Comparison of ENCODE assay signal across 14 cellular contexts in the genomic region with DNA sequence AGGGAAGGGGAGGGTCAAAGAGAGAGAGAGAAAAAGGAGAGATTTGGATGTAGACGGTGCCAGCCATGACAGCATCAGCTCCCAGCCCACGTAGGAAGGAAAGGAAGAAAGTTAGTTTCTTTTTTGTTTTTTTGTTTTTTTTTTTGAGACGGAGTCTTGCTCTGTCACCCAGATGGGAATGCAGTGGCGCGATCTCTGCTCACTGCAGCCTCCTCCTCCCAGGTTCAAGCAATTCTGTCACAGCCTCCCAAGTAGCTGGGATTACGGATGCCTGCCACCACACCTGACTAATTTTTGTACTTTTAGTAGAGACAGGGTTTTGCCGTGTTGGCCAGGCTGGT. TPM values are rescaled to one million over a fixed set of nuclear protein-coding genes. Genes with fewer than 3 reads are reported as not detected.
DNase-seq lines count a peak whose midpoint lies in the region; ATAC-seq, FAIRE-seq and TF ChIP-seq lines count a peak whose summit lies in the region.
"Had no signal": no experiment of that assay in that cellular context is flagged by ENCODE, and none has a peak within 500 bp of the region (broad histone marks: within the 10 kb centered on the region; RNA-seq: fewer than 3 reads in every experiment).

No MANE protein-coding gene starts in this region.

- ATAC-seq in CD4-positive, CD25-positive, alpha-beta regulatory T cell (ENCODE audit: low read depth in 2 of 2), result no peak
- ATAC-seq in HG02981 (IDR thresholded peaks at IDR 0.05; ENCODE audit: unreplicated experiment), result no peak

- peaks cover 57% of the 10 kb centered on the region for H3K4me1 ChIP-seq in CD4-positive, CD25-positive, alpha-beta regulatory T cell (ENCODE audit: control insufficient read depth, insufficient read depth, low read length, poor library complexity, severe bottlenecking)
- H3K4me1 ChIP-seq in Peyer's patch, result peaks cover 4 to 77% (median 24%) of the 10 kb centered on the region in 4 donors
- peaks cover 0 to 62% (median 48%) of the 10 kb centered on the region in 4 donors for H3K4me1 ChIP-seq in sigmoid colon
- H3K4me1 ChIP-seq in kidney (ENCODE audit: control insufficient read depth in 1 of 2, insufficient read depth in 1 of 2, low read depth in 1 of 2, low read length in 2 of 2), result peaks cover 56 to 63% of the 10 kb centered on the region in 2 donors

- H3K36me3 Mint-ChIP-seq in CD4-positive, CD25-positive, alpha-beta regulatory T cell, result peaks cover 3% of the 10 kb centered on the region
- H3K36me3 Mint-ChIP-seq: brain had no signal

- H3K27me3 Mint-ChIP-seq in CD4-positive, CD25-positive, alpha-beta regulatory T cell, result peaks cover 4% of the 10 kb centered on the region
- H3K27me3 Mint-ChIP-seq: brain had no signal

- TF ChIP-seq POLR2A in Peyer's patch (IDR thresholded peaks at IDR 0.05) (no peak), sigmoid colon (IDR thresholded peaks at IDR 0.05) (no peak)

- no peak for DNase-seq in CD4-positive, CD25-positive, alpha-beta regulatory T cell
- no peak for DNase-seq in Peyer's patch
- peak; percentile 35 for DNase-seq in dedifferentiated amniotic fluid mesenchymal stem cell (ENCODE audit: extremely low spot score)
- DNase-seq in sigmoid colon, result no peak
- no peak for DNase-seq in kidney
- DNase-seq in NCI-H1105 treated with DMSO at 0.1 percent for 48 hours (lab: John Stamatoyannopoulos, UW), result no peak
- DNase-seq: DMS153, erythroblast, islet precursor cell, nucleus accumbens, thyroid gland had no signal

- peak overlapping the region in 1 of 3 donors; percentile 70 for H3K27ac Mint-ChIP-seq in CD4-positive, CD25-positive, alpha-beta regulatory T cell

- no peak overlapping the region for H3K4me3 ChIP-seq in CD4-positive, CD25-positive, alpha-beta regulatory T cell (ENCODE audit: low read depth, low read length)
- H3K4me3 ChIP-seq in Peyer's patch (no peak overlapping the region), sigmoid colon (no peak overlapping the region), kidney (ENCODE audit: low read length in 2 of 2) (no peak overlapping the region)
- H3K4me3 ChIP-seq: thyroid gland had no signal

- H3K4me1 Mint-ChIP-seq in CD4-positive, CD25-positive, alpha-beta regulatory T cell, result peaks cover 16 to 70% (median 41%) of the 10 kb centered on the region in 4 donors

- peak overlapping the region in 1 of 2 donors; percentile 6 for H3K9ac ChIP-seq in kidney (ENCODE audit: low read length in 2 of 2)
- H3K9ac ChIP-seq: SK-N-SH had no signal

- no peaks in the 10 kb centered on the region for H3K9me3 ChIP-seq in CD4-positive, CD25-positive, alpha-beta regulatory T cell (ENCODE audit: control insufficient read depth in 2 of 2, low read length in 2 of 2)
- H3K9me3 ChIP-seq in Peyer's patch (no peaks in the 10 kb centered on the region), sigmoid colon (no peaks in the 10 kb centered on the region), kidney (ENCODE audit: control insufficient read depth in 1 of 2, low read length in 2 of 2) (no peaks in the 10 kb centered on the region)
- H3K9me3 ChIP-seq: SK-N-SH, thyroid gland had no signal

- no peak overlapping the region for H3K27ac ChIP-seq in CD4-positive, CD25-positive, alpha-beta regulatory T cell (ENCODE audit: insufficient read depth, low read length, poor library complexity, severe bottlenecking)
- H3K27ac ChIP-seq in Peyer's patch (peak overlapping the region; percentile 54 to 76 (median 68)), sigmoid colon (peak overlapping the region in 3 of 4 donors; percentile 30 to 53 (median 51)), kidney (ENCODE audit: low read depth in 2 of 2, low read length in 2 of 2) (peak overlapping the region in 1 of 2 donors; percentile 67)
- H3K27ac ChIP-seq: thyroid gland had no signal

- WGBS in sigmoid colon, 2 donors, result 54 to 74% methylated on average over 7 of the region's 7 CpGs

- FAIRE-seq in kidney (lab: Jason Lieb, UNC), result no peak

- TF ChIP-seq CTCF in Peyer's patch (IDR thresholded peaks at IDR 0.05), result no peak
- TF ChIP-seq CTCF in sigmoid colon (IDR thresholded peaks at IDR 0.05), result no peak
- TF ChIP-seq CTCF in kidney (IDR thresholded peaks at IDR 0.05; ENCODE audit: borderline replicate concordance, extremely low read depth, insufficient read depth), result no peak

- no peaks in the 10 kb centered on the region for H3K27me3 ChIP-seq in CD4-positive, CD25-positive, alpha-beta regulatory T cell (ENCODE audit: control insufficient read depth, insufficient read depth, low read length)
- H3K27me3 ChIP-seq in Peyer's patch (no peaks in the 10 kb centered on the region), sigmoid colon (no peaks in the 10 kb centered on the region)
- H3K27me3 ChIP-seq: thyroid gland had no signal

- intact Hi-C loops in sigmoid colon (cut with DNase I) (no loop called here), kidney (cut with DNase I) (no loop called here)

- H3K36me3 ChIP-seq in CD4-positive, CD25-positive, alpha-beta regulatory T cell (ENCODE audit: control insufficient read depth, insufficient read depth, low read length), result no peaks in the 10 kb centered on the region
- H3K36me3 ChIP-seq in Peyer's patch (no peaks in the 10 kb centered on the region), sigmoid colon (no peaks in the 10 kb centered on the region), kidney (ENCODE audit: control insufficient read depth in 1 of 2, insufficient read depth in 2 of 2, low read length in 2 of 2) (no peaks in the 10 kb centered on the region)
- H3K36me3 ChIP-seq: thyroid gland had no signal

- peak overlapping the region in 3 of 4 donors; percentile 25 to 43 (median 33) for H3K4me3 Mint-ChIP-seq in CD4-positive, CD25-positive, alpha-beta regulatory T cell
- H3K4me3 Mint-ChIP-seq: brain had no signal

- no peak for TF ChIP-seq EP300 in sigmoid colon (IDR thresholded peaks at IDR 0.05)

- H3K9me3 Mint-ChIP-seq in CD4-positive, CD25-positive, alpha-beta regulatory T cell, result no peaks in the 10 kb centered on the region
- H3K9me3 Mint-ChIP-seq: brain had no signal

RNA-seq across cellular contexts. Expression of a gene that starts 27.6 kb away (rescaled TPM):
- total RNA-seq in CD4-positive, CD25-positive, alpha-beta regulatory T cell, result 53.6 TPM
- polyA plus RNA-seq in CD4-positive, CD25-positive, alpha-beta regulatory T cell, result 10 to 100 TPM in 1 of 4 donors, 1 to 10 TPM in 3; 7.7 to 11.8 (median 9.7) TPM
- 10 to 100 TPM; 18.9 to 49.5 (median 34.2) TPM for total RNA-seq in Peyer's patch
- 10 to 100 TPM in 3 of 4 donors, 1 to 10 TPM in 1; 7.1 to 20.2 (median 11.9) TPM for total RNA-seq in sigmoid colon
- 10 to 100 TPM in 1 of 3 donors, 1 to 10 TPM in 2; 6.2 to 14.6 (median 8.4) TPM for polyA plus RNA-seq in sigmoid colon
- total RNA-seq in kidney, result 25.2 TPM
- polyA plus RNA-seq in kidney (ENCODE audit: insufficient read depth, low read depth, low replicate concordance), result 5.7 TPM

RNA-seq across cellular contexts. Expression of a gene that starts 49.1 kb away (rescaled TPM):
- 186 TPM for total RNA-seq in CD4-positive, CD25-positive, alpha-beta regulatory T cell
- 100 to 1,000 TPM; 106 to 118 (median 117) TPM for polyA plus RNA-seq in CD4-positive, CD25-positive, alpha-beta regulatory T cell
- total RNA-seq in Peyer's patch (100 to 1,000 TPM; 231 to 333 (median 264) TPM), sigmoid colon (100 to 1,000 TPM; 366 to 456 (median 403) TPM), kidney (207 TPM)
- polyA plus RNA-seq in sigmoid colon (100 to 1,000 TPM; 200 to 234 (median 232) TPM), kidney (ENCODE audit: insufficient read depth, low read depth, low replicate concordance) (314 TPM)

RNA-seq across cellular contexts. Expression of a gene that starts 56.3 kb away (rescaled TPM):
- 26.2 TPM for total RNA-seq in CD4-positive, CD25-positive, alpha-beta regulatory T cell
- polyA plus RNA-seq in CD4-positive, CD25-positive, alpha-beta regulatory T cell, result 10 to 100 TPM; 11.3 to 26.0 (median 21.4) TPM
- total RNA-seq in Peyer's patch (10 to 100 TPM in 3 of 4 donors, 1 to 10 TPM in 1; 5.3 to 26.4 (median 14.0) TPM), sigmoid colon (10 to 100 TPM in 3 of 4 donors, 1 to 10 TPM in 1; 9.1 to 12.8 (median 11.5) TPM), kidney (68.6 TPM)
- polyA plus RNA-seq in sigmoid colon (10 to 100 TPM in 1 of 3 donors, 1 to 10 TPM in 2; 3.7 to 18.7 (median 4.2) TPM), kidney (ENCODE audit: insufficient read depth, low read depth, low replicate concordance) (101 TPM)
